19 cellular contexts compared by ENCODE assay signal in the genomic region with DNA sequence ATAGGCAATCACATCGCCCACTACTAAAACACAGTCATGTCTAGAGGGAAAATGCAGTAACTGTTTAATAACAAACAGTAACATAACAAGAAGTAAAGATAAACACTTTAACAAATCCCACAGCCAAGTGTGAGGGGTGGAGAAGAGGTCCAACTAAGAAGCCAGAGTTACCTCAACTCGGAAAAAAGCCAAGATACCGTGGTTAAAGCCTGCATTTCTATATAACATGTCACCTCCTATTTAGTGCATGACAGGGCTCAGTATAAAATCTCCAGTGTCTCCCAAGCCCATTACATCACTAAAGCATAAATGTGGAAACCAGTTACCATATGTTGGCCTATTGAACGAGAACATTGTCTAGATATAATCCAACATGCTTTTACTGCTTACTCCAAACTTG.
DNase-seq lines count a peak whose midpoint lies in the region; FAIRE-seq and TF ChIP-seq lines count a peak whose summit lies in the region.
"Had no signal": no experiment of that assay in that cellular context is flagged by ENCODE, and none has a peak within 500 bp of the region (broad histone marks: within the 10 kb centered on the region; RNA-seq: fewer than 3 reads in every experiment).

No MANE protein-coding gene starts in this region.

- no peak overlapping the region for H3K4me3 ChIP-seq in breast epithelium

- DNase-seq in MCF 10A (ENCODE audit: unreplicated experiment) (peak; percentile 6), breast epithelium (ENCODE audit: low spot score in 2 of 2) (no peak), RCC 7860 (ENCODE audit: low spot score) (peak; percentile 55), astrocyte of the hippocampus (ENCODE audit: low read depth, low spot score) (peak; percentile 53), AG20443 (ENCODE audit: low spot score) (no peak), NOMO-1 treated with dmso at 0.1 percent for 144 hours (lab: John Stamatoyannopoulos, UW; ENCODE audit: unreplicated experiment) (no peak), 8988T (no peak), KBM-7 (no peak)
- DNase-seq: BE2C; C1 segment of cervical spinal cord; Caco-2; CD4-positive, CD25-positive, alpha-beta regulatory T cell; GDM1; GOT3; H9 had no signal

- H3K9me3 Mint-ChIP-seq in MCF 10A (ENCODE audit: unreplicated experiment): no peaks in the 10 kb centered on the region

- POLR2A ChIA-PET in MCF 10A (lab: Yijun Ruan, JAX): no interaction called here

- in situ Hi-C loops in KBM-7 (cut with MboI; ENCODE audit: low pct_unique_long_range_greater_than_20kb, low sequenced_read_pairs): no loop called here

- intact Hi-C loops in MCF 10A (cut with micrococcal nuclease) (no loop called here), breast epithelium (cut with DNase I; ENCODE audit: low total_unique reads) (no loop called here)

- H3K27ac ChIP-seq in breast epithelium: no peak overlapping the region
- H3K27ac ChIP-seq: 22Rv1 had no signal

- CTCF ChIA-PET in MCF 10A (lab: Yijun Ruan, JAX): interaction anchor here (1.1 kb wide), 1 partner anchor 870 kb away, joined by 6 read pairs; no protein-coding TSS in a partner anchor

- TF ChIP-seq CTCF in MCF 10A (IDR thresholded peaks at IDR 0.05; ENCODE audit: unreplicated experiment): no peak
- TF ChIP-seq CTCF in breast epithelium (IDR thresholded peaks at IDR 0.05): no peak

- no peak for TF ChIP-seq POLR2A in breast epithelium (IDR thresholded peaks at IDR 0.05)

- no peaks in the 10 kb centered on the region for H3K27me3 ChIP-seq in breast epithelium
- H3K27me3 ChIP-seq: BE2C had no signal

- H3K27ac Mint-ChIP-seq in MCF 10A (ENCODE audit: low read depth, unreplicated experiment): no peak overlapping the region
- H3K27ac Mint-ChIP-seq: CD4-positive, CD25-positive, alpha-beta regulatory T cell; H9 had no signal

- no peaks in the 10 kb centered on the region for H3K27me3 Mint-ChIP-seq in MCF 10A (ENCODE audit: insufficient read depth, unreplicated experiment)
- H3K27me3 Mint-ChIP-seq: CD4-positive, CD25-positive, alpha-beta regulatory T cell had no signal

- FAIRE-seq in RCC 7860 (lab: Jason Lieb, UNC): no peak
- FAIRE-seq: D721Med, GM12892, GM18507 had no signal

- no peaks in the 10 kb centered on the region for H3K4me1 ChIP-seq in breast epithelium
- H3K4me1 ChIP-seq: BE2C, Caco-2 had no signal

- H3K4me1 Mint-ChIP-seq in MCF 10A (ENCODE audit: insufficient read depth, unreplicated experiment): peaks cover 5% of the 10 kb centered on the region
- H3K4me1 Mint-ChIP-seq: CD4-positive, CD25-positive, alpha-beta regulatory T cell had no signal

- no peak overlapping the region for H3K4me3 Mint-ChIP-seq in MCF 10A (ENCODE audit: unreplicated experiment)
- H3K4me3 Mint-ChIP-seq: CD4-positive, CD25-positive, alpha-beta regulatory T cell; H9 had no signal

- no peaks in the 10 kb centered on the region for H3K9me3 ChIP-seq in breast epithelium
- H3K9me3 ChIP-seq: BE2C, Caco-2 had no signal

- BruUV-seq in MCF 10A (replicated peaks; lab: Mats Ljungman, UMichigan): no TSS peak

- no peaks in the 10 kb centered on the region for H3K36me3 Mint-ChIP-seq in MCF 10A (ENCODE audit: insufficient read depth, unreplicated experiment)
- H3K36me3 Mint-ChIP-seq: CD4-positive, CD25-positive, alpha-beta regulatory T cell had no signal

- H3K36me3 ChIP-seq in breast epithelium: no peaks in the 10 kb centered on the region
- H3K36me3 ChIP-seq: BE2C had no signal

Comparison
In these comparisons a context has a peak if more than half of its experiments do, and no peak if none do; other contexts are left out.
1. DNase-seq: peak in MCF 10A (single experiment), RCC 7860 (single experiment) and astrocyte of the hippocampus (single experiment); none in breast epithelium (0 of 2), AG20443 (single experiment), NOMO-1 treated with dmso at 0.1 percent for 144 hours (single experiment), 8988T (single experiment) and KBM-7 (single experiment).